2 cellular contexts compared by ENCODE assay signal in genomic region chr11:6608726-6609501, GRCh38.
TF ChIP-seq lines count a peak whose summit lies in the region.

No MANE protein-coding gene starts in this region.

TF ChIP-seq in IMR-90, 13 proteins besides CTCF, POLR2A, EP300 and RAD21:
- no peak for TF ChIP-seq MAZ (IDR thresholded peaks at IDR 0.05; ENCODE audit: borderline replicate concordance, low read depth, low read length)
- TF ChIP-seq NFE2L2 (IDR thresholded peaks at IDR 0.05; ENCODE audit: low read depth, low read length): no peak
- TF ChIP-seq BHLHE40 (IDR thresholded peaks at IDR 0.05; ENCODE audit: low read depth, low read length): no peak
- TF ChIP-seq CEBPB (IDR thresholded peaks at IDR 0.05; ENCODE audit: low read depth, low read length): no peak
- TF ChIP-seq RCOR1 (IDR thresholded peaks at IDR 0.05; ENCODE audit: insufficient replicate concordance, low read length): no peak
- no peak for TF ChIP-seq FOS (IDR thresholded peaks at IDR 0.05; ENCODE audit: low read depth, low read length)
- no peak for TF ChIP-seq CHD1 (IDR thresholded peaks at IDR 0.05; ENCODE audit: low read depth, low read length)
- TF ChIP-seq MXI1 (IDR thresholded peaks at IDR 0.05; ENCODE audit: borderline replicate concordance, low read depth, low read length): no peak
- no peak for TF ChIP-seq USF2 (IDR thresholded peaks at IDR 0.05; ENCODE audit: low read depth, low read length)
- TF ChIP-seq ELK1 (IDR thresholded peaks at IDR 0.05; ENCODE audit: borderline replicate concordance, low read depth, low read length): no peak
- TF ChIP-seq RFX5 (IDR thresholded peaks at IDR 0.05; ENCODE audit: low read depth, low read length): no peak
- no peak for TF ChIP-seq MAFK (IDR thresholded peaks at IDR 0.05; ENCODE audit: low read depth, low read length)
- no peak for TF ChIP-seq SMC3 (IDR thresholded peaks at IDR 0.05; ENCODE audit: low read depth, low read length)

TF ChIP-seq in endothelial cell of umbilical vein, 7 proteins besides CTCF, POLR2A, EP300 and RAD21:
- TF ChIP-seq MAX (IDR thresholded peaks at IDR 0.05; ENCODE audit: insufficient read depth, insufficient read length): no peak
- no peak for TF ChIP-seq EZH2 (IDR thresholded peaks at IDR 0.05; ENCODE audit: borderline replicate concordance, low read depth, low read length, severe bottlenecking)
- no peak for TF ChIP-seq FOS (IDR thresholded peaks at IDR 0.05; ENCODE audit: borderline replicate concordance, insufficient read depth, low read length)
- TF ChIP-seq JUN (IDR thresholded peaks at IDR 0.05; ENCODE audit: borderline replicate concordance, insufficient read depth, insufficient read length, low read depth): no peak
- no peak for TF ChIP-seq GATA2 (IDR thresholded peaks at IDR 0.05; ENCODE audit: insufficient read depth, insufficient read length, low read depth, low read length)
- TF ChIP-seq POLR2AphosphoS5 (IDR thresholded peaks at IDR 0.05; ENCODE audit: insufficient read depth, low read depth, low read length): no peak
- no peak for TF ChIP-seq MYC (IDR thresholded peaks at IDR 0.05; ENCODE audit: low read depth, low read length)
TF ChIP-seq in endothelial cell of umbilical vein: peak in this region for 0.
